1 cellular context compared by ENCODE assay signal in the genomic region with DNA sequence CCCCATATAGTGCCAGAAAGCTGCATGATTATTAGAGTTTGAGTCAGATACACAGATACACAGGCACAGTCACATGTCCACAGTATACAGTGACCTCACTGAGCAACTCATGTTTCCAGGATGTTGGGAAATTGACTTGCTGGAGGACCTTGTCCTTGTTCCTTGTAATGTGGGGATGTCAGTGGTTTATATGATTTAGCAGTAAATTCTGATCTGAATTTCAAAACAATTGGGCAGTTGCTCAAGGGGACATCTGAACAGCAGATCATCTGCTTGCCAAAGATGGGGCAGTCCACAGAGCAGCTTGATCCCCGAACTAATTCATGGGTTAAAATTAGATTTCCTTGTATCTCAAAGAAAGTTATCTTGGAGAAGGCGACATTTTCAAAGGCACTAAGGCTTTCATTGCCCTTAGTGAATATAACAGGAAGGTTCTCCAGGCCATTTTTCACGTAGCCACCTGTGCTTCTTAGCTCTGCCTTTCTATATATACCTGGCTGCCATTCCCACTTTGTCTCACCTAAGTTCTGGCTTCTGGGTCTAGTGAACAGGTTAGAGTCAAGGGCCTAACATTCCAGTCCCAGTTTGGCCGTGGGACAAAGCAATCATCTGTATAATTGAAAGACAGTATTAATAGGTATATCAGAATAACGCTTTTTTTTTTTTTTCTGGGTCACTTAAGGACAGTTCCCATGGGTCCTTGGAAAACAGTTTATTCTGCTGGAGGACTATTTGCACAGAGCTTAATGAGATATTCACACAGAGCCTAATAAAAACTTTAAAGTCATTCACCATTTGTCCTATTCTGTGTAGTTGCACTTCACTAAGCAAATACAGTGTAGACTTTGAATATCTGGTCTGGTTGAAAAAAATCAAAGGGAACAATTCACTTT.
TF ChIP-seq lines count a peak whose summit lies in the region.

No MANE protein-coding gene starts in this region.

TF ChIP-seq in HEK293, 187 proteins besides CTCF, POLR2A, EP300 and RAD21 (continued from another document):
- TF ChIP-seq GLI2 (tag by site-specific recombination; IDR thresholded peaks at IDR 0.05; ENCODE audit: borderline replicate concordance, low read depth) (no peak), ZNF221 (tag by site-specific recombination; IDR thresholded peaks at IDR 0.05; ENCODE audit: borderline replicate concordance) (no peak), ZNF549 (tag by site-specific recombination; IDR thresholded peaks at IDR 0.05) (no peak), ZNF621 (tag by site-specific recombination; IDR thresholded peaks at IDR 0.05) (no peak), ZNF433 (tag by site-specific recombination; IDR thresholded peaks at IDR 0.05; ENCODE audit: low read depth) (no peak), ZNF777 (tag by site-specific recombination; IDR thresholded peaks at IDR 0.05; ENCODE audit: borderline replicate concordance) (no peak), ZNF132 (tag by site-specific recombination; IDR thresholded peaks at IDR 0.05; ENCODE audit: borderline replicate concordance) (no peak), SALL2 (tag by site-specific recombination; IDR thresholded peaks at IDR 0.05; ENCODE audit: borderline replicate concordance) (no peak), ZNF514 (tag by site-specific recombination; IDR thresholded peaks at IDR 0.05) (no peak), ZNF157 (tag by site-specific recombination; IDR thresholded peaks at IDR 0.05) (no peak), ZNF335 (tag by site-specific recombination; conservative IDR thresholded peaks at IDR 0.05) (peak; percentile 49), ZNF792 (tag by site-specific recombination; IDR thresholded peaks at IDR 0.05) (peak; percentile 87; the same call in 1 of the 2 replicates), ZNF214 (tag by site-specific recombination; IDR thresholded peaks at IDR 0.05; ENCODE audit: borderline replicate concordance) (no peak), FEZF1 (tag by site-specific recombination; IDR thresholded peaks at IDR 0.05) (no peak), ZEB2 (tag by site-specific recombination; IDR thresholded peaks at IDR 0.05) (no peak), ZNF121 (tag by site-specific recombination; IDR thresholded peaks at IDR 0.05) (no peak), ZNF350 (tag by site-specific recombination; IDR thresholded peaks at IDR 0.05) (no peak), ZNF114 (tag by site-specific recombination; IDR thresholded peaks at IDR 0.05) (no peak), ZBTB7A (tag by site-specific recombination; IDR thresholded peaks at IDR 0.05; ENCODE audit: low read depth) (no peak), ZBTB21 (tag by site-specific recombination; IDR thresholded peaks at IDR 0.05) (0 out of 2 replicates have a peak, but pooled peaks have one; percentile 35)
- TF ChIP-seq, protein P1, sequence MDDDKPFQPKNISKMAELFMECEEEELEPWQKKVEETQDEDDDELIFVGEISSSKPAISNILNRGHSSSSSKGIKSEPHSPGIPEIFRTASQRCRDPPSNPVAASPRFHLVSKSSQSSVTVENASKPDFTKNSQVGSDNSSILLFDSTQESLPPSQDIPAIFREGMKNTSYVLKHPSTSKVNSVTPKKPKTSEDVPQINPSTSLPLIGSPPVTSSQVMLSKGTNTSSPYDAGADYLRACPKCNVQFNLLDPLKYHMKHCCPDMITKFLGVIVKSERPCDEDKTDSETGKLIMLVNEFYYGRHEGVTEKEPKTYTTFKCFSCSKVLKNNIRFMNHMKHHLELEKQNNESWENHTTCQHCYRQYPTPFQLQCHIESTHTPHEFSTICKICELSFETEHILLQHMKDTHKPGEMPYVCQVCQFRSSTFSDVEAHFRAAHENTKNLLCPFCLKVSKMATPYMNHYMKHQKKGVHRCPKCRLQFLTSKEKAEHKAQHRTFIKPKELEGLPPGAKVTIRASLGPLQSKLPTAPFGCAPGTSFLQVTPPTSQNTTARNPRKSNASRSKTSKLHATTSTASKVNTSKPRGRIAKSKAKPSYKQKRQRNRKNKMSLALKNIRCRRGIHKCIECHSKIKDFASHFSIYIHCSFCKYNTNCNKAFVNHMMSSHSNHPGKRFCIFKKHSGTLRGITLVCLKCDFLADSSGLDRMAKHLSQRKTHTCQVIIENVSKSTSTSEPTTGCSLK (tag by site-specific recombination; IDR thresholded peaks at IDR 0.05) = no peak
- TF ChIP-seq, protein P2, sequence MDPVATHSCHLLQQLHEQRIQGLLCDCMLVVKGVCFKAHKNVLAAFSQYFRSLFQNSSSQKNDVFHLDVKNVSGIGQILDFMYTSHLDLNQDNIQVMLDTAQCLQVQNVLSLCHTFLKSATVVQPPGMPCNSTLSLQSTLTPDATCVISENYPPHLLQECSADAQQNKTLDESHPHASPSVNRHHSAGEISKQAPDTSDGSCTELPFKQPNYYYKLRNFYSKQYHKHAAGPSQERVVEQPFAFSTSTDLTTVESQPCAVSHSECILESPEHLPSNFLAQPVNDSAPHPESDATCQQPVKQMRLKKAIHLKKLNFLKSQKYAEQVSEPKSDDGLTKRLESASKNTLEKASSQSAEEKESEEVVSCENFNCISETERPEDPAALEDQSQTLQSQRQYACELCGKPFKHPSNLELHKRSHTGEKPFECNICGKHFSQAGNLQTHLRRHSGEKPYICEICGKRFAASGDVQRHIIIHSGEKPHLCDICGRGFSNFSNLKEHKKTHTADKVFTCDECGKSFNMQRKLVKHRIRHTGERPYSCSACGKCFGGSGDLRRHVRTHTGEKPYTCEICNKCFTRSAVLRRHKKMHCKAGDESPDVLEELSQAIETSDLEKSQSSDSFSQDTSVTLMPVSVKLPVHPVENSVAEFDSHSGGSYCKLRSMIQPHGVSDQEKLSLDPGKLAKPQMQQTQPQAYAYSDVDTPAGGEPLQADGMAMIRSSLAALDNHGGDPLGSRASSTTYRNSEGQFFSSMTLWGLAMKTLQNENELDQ (tag by site-specific recombination; IDR thresholded peaks at IDR 0.05; ENCODE audit: low read depth) = no peak
- TF ChIP-seq, protein P3, sequence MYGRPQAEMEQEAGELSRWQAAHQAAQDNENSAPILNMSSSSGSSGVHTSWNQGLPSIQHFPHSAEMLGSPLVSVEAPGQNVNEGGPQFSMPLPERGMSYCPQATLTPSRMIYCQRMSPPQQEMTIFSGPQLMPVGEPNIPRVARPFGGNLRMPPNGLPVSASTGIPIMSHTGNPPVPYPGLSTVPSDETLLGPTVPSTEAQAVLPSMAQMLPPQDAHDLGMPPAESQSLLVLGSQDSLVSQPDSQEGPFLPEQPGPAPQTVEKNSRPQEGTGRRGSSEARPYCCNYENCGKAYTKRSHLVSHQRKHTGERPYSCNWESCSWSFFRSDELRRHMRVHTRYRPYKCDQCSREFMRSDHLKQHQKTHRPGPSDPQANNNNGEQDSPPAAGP (tag by site-specific recombination; IDR thresholded peaks at IDR 0.05) = no peak
